ENCODE assay signal across 17 cellular contexts in the genomic region with DNA sequence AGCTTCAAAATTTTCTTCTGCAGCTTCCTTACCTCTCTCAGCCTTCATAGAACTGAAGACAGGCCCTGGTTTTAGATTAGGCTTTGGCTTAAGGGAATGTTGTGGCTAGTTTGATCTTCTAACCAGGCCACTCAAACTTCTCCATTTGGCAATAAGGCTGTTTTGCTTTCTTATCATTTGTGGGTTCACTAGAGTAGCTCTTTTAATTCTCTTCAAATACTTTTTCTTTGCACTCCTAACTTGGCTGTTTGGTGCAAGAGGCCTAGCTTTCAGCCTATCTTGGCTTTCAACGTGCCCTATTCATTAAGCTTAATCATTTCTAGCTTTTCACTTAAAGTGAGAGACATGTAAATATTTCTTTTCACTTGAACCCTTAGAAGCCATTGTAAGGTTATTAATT.
A peak's percentile ranks its signal among the peaks of the same experiment; 100 is the strongest.
DNase-seq lines count a peak whose midpoint lies in the region; ATAC-seq and TF ChIP-seq lines count a peak whose summit lies in the region.
"Had no signal": no experiment of that assay in that cellular context is flagged by ENCODE, and none has a peak within 500 bp of the region (broad histone marks: within the 10 kb centered on the region; RNA-seq: fewer than 3 reads in every experiment).

No MANE protein-coding gene starts in this region.

- no peak for TF ChIP-seq CTCF in WTC11 (IDR thresholded peaks at IDR 0.05)
- TF ChIP-seq CTCF in progenitor cell of endocrine pancreas (IDR thresholded peaks at IDR 0.05; ENCODE audit: unreplicated experiment), result no peak

- H3K9me3 Mint-ChIP-seq in T-helper 1 cell treated with Interleukin-12 subunit alpha and Interleukin-12 subunit beta and Interleukin-4 antibody, amounts not matched to agents 30 μg/mL and 1 μg/mL, for 36 hours, result no peaks in the 10 kb centered on the region
- H3K9me3 Mint-ChIP-seq in WTC11 (no peaks in the 10 kb centered on the region), progenitor cell of endocrine pancreas (ENCODE audit: low read depth) (no peaks in the 10 kb centered on the region)

- H3K36me3 Mint-ChIP-seq in T-helper 1 cell treated with Interleukin-12 subunit alpha and Interleukin-12 subunit beta and Interleukin-4 antibody, amounts not matched to agents 30 μg/mL and 1 μg/mL, for 36 hours (ENCODE audit: low read depth), result peaks cover 34% of the 10 kb centered on the region
- H3K36me3 Mint-ChIP-seq in WTC11, result peaks cover 26% of the 10 kb centered on the region
- peaks cover 23% of the 10 kb centered on the region for H3K36me3 Mint-ChIP-seq in progenitor cell of endocrine pancreas (ENCODE audit: insufficient read depth)

- no peaks in the 10 kb centered on the region for H3K27me3 Mint-ChIP-seq in T-helper 1 cell treated with Interleukin-12 subunit alpha and Interleukin-12 subunit beta and Interleukin-4 antibody, amounts not matched to agents 30 μg/mL and 1 μg/mL, for 36 hours (ENCODE audit: low read depth)
- H3K27me3 Mint-ChIP-seq in WTC11 (ENCODE audit: low read depth) (no peaks in the 10 kb centered on the region), progenitor cell of endocrine pancreas (no peaks in the 10 kb centered on the region)
- H3K27me3 Mint-ChIP-seq: B cell had no signal

- POLR2A ChIA-PET in WTC11 (lab: Charles Lee), result no interaction called here

- H3K4me3 Mint-ChIP-seq in T-helper 1 cell treated with Interleukin-12 subunit alpha and Interleukin-12 subunit beta and Interleukin-4 antibody, amounts not matched to agents 30 μg/mL and 1 μg/mL, for 36 hours, result no peak overlapping the region
- no peak overlapping the region for H3K4me3 Mint-ChIP-seq in WTC11
- H3K4me3 Mint-ChIP-seq in progenitor cell of endocrine pancreas (ENCODE audit: low read depth), result no peak overlapping the region
- H3K4me3 Mint-ChIP-seq: B cell had no signal

- DNase-seq in T-helper 1 cell, result no peak
- DNase-seq in WTC11 (ENCODE audit: low spot score), result no peak
- peak; percentile 24 to 42 for DNase-seq in erythroblast (lab: John Stamatoyannopoulos, UW)
- no peak for DNase-seq in progenitor cell of endocrine pancreas (ENCODE audit: low spot score, unreplicated experiment)
- no peak for DNase-seq in NCI-H2171 treated with DMSO at 0.1 percent for 48 hours (lab: John Stamatoyannopoulos, UW)
- DNase-seq: DMS153, GDM1, KBM-7, NCI-H1105 treated with DMSO at 0.1 percent for 48 hours, NCI-H1694, NCI-H510A, NCI-H774, SHP77 treated with DMSO at 0.1 percent for 48 hours had no signal

- TF ChIP-seq POLR2A in erythroblast (IDR thresholded peaks at IDR 0.05; ENCODE audit: low read length), result no peak

- CTCF ChIA-PET in WTC11 (lab: Charles Lee), result no interaction called here

- peak overlapping the region; percentile 34 for H3K27ac Mint-ChIP-seq in T-helper 1 cell treated with Interleukin-12 subunit alpha and Interleukin-12 subunit beta and Interleukin-4 antibody, amounts not matched to agents 30 μg/mL and 1 μg/mL, for 36 hours
- 0 out of 2 replicates have a peak overlapping the region, but pooled peaks have one; percentile 27 for H3K27ac Mint-ChIP-seq in WTC11
- peak overlapping the region; percentile 60 for H3K27ac Mint-ChIP-seq in progenitor cell of endocrine pancreas
- H3K27ac Mint-ChIP-seq: B cell had no signal

- peaks cover 15% of the 10 kb centered on the region for H3K4me1 Mint-ChIP-seq in T-helper 1 cell treated with Interleukin-12 subunit alpha and Interleukin-12 subunit beta and Interleukin-4 antibody, amounts not matched to agents 30 μg/mL and 1 μg/mL, for 36 hours (ENCODE audit: low read depth)
- H3K4me1 Mint-ChIP-seq in WTC11 (peaks cover 12% of the 10 kb centered on the region), progenitor cell of endocrine pancreas (ENCODE audit: low read depth) (peaks cover 18% of the 10 kb centered on the region)

- ATAC-seq in WTC11 (no peak), HG02588 (IDR thresholded peaks at IDR 0.05; ENCODE audit: unreplicated experiment) (no peak), HG03565 (IDR thresholded peaks at IDR 0.05; ENCODE audit: unreplicated experiment) (no peak)

TF ChIP-seq in WTC11, 78 proteins besides CTCF, POLR2A, EP300 and RAD21 (continues in another document):
- TF ChIP-seq, protein P1, sequence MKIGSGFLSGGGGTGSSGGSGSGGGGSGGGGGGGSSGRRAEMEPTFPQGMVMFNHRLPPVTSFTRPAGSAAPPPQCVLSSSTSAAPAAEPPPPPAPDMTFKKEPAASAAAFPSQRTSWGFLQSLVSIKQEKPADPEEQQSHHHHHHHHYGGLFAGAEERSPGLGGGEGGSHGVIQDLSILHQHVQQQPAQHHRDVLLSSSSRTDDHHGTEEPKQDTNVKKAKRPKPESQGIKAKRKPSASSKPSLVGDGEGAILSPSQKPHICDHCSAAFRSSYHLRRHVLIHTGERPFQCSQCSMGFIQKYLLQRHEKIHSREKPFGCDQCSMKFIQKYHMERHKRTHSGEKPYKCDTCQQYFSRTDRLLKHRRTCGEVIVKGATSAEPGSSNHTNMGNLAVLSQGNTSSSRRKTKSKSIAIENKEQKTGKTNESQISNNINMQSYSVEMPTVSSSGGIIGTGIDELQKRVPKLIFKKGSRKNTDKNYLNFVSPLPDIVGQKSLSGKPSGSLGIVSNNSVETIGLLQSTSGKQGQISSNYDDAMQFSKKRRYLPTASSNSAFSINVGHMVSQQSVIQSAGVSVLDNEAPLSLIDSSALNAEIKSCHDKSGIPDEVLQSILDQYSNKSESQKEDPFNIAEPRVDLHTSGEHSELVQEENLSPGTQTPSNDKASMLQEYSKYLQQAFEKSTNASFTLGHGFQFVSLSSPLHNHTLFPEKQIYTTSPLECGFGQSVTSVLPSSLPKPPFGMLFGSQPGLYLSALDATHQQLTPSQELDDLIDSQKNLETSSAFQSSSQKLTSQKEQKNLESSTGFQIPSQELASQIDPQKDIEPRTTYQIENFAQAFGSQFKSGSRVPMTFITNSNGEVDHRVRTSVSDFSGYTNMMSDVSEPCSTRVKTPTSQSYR (CRISPR knock-in tag; IDR thresholded peaks at IDR 0.05), result no peak
- TF ChIP-seq NFE2L1 (CRISPR knock-in tag; IDR thresholded peaks at IDR 0.05) (no peak), ATF1 (CRISPR knock-in tag; IDR thresholded peaks at IDR 0.05) (no peak), MYBL2 (CRISPR knock-in tag; IDR thresholded peaks at IDR 0.05) (no peak), TCF7 (CRISPR knock-in tag; IDR thresholded peaks at IDR 0.05; ENCODE audit: low read depth) (no peak), EMX1 (CRISPR knock-in tag; IDR thresholded peaks at IDR 0.05) (no peak), ZNF396 (CRISPR knock-in tag; IDR thresholded peaks at IDR 0.05; ENCODE audit: borderline replicate concordance) (no peak), GRHL2 (CRISPR knock-in tag; IDR thresholded peaks at IDR 0.05; ENCODE audit: insufficient replicate concordance, severe bottlenecking) (no peak), ESRRA (CRISPR knock-in tag; IDR thresholded peaks at IDR 0.05; ENCODE audit: borderline replicate concordance) (no peak), OVOL2 (CRISPR knock-in tag; IDR thresholded peaks at IDR 0.05; ENCODE audit: borderline replicate concordance) (no peak), ELF4 (CRISPR knock-in tag; IDR thresholded peaks at IDR 0.05; ENCODE audit: low read depth) (no peak)
- TF ChIP-seq, protein P2, sequence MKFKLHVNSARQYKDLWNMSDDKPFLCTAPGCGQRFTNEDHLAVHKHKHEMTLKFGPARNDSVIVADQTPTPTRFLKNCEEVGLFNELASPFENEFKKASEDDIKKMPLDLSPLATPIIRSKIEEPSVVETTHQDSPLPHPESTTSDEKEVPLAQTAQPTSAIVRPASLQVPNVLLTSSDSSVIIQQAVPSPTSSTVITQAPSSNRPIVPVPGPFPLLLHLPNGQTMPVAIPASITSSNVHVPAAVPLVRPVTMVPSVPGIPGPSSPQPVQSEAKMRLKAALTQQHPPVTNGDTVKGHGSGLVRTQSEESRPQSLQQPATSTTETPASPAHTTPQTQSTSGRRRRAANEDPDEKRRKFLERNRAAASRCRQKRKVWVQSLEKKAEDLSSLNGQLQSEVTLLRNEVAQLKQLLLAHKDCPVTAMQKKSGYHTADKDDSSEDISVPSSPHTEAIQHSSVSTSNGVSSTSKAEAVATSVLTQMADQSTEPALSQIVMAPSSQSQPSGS (CRISPR knock-in tag; IDR thresholded peaks at IDR 0.05; ENCODE audit: borderline replicate concordance, low read depth), result no peak
- TF ChIP-seq, protein P3, sequence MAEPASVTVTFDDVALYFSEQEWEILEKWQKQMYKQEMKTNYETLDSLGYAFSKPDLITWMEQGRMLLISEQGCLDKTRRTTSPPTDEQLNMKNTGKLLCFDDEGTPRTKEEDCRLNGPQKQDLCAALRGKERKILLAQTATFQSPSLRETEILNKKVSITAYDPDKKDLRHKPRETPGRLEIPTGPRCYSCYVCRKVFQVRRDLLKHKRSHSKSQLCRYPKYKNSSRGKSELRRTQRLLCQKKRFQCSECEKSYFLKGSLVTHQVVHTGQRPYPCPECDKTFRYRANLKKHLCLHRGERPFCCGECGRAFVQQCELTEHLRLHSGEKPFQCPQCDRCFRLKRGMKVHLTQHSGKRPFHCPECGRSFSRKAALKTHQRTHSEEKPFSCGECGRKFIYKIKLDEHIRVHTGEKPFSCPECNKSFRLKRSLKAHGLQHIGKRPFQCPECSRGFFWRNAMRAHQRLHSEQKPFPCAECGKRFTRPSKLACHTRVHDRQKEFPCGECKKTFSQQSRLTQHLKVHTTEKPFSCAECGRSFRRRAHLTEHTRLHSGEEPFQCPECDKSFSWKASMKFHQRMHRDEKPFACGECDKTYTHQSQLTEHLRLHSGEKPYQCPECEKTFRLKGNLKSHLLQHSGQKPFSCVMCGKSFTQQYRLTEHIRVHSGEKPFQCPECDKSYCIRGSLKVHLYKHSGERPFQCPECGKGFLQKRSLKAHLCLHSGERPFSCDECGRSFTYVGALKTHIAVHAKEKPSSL (CRISPR knock-in tag; conservative IDR thresholded peaks at IDR 0.05), result no peak
- TF ChIP-seq, protein P4, sequence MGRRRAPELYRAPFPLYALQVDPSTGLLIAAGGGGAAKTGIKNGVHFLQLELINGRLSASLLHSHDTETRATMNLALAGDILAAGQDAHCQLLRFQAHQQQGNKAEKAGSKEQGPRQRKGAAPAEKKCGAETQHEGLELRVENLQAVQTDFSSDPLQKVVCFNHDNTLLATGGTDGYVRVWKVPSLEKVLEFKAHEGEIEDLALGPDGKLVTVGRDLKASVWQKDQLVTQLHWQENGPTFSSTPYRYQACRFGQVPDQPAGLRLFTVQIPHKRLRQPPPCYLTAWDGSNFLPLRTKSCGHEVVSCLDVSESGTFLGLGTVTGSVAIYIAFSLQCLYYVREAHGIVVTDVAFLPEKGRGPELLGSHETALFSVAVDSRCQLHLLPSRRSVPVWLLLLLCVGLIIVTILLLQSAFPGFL (CRISPR knock-in tag; IDR thresholded peaks at IDR 0.05; ENCODE audit: borderline replicate concordance), result no peak
- TF ChIP-seq, protein P5, sequence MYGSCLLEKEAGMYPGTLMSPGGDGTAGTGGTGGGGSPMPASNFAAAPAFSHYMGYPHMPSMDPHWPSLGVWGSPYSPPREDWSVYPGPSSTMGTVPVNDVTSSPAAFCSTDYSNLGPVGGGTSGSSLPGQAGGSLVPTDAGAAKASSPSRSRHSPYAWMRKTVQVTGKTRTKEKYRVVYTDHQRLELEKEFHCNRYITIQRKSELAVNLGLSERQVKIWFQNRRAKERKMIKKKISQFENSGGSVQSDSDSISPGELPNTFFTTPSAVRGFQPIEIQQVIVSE (CRISPR knock-in tag; IDR thresholded peaks at IDR 0.05; ENCODE audit: borderline replicate concordance), result no peak

Comparison
In these comparisons a context has a peak if more than half of its experiments do, and no peak if none do; other contexts are left out.
1. DNase-seq: peak in erythroblast (2 of 2); none in T-helper 1 cell (0 of 5), WTC11 (single experiment), progenitor cell of endocrine pancreas (single experiment) and NCI-H2171 treated with DMSO at 0.1 percent for 48 hours (single experiment).
2. Peak in every context shown above with its lines, with median percentiles within 50 percentile points of each other: H3K27ac Mint-ChIP-seq.